In the genomic region with DNA sequence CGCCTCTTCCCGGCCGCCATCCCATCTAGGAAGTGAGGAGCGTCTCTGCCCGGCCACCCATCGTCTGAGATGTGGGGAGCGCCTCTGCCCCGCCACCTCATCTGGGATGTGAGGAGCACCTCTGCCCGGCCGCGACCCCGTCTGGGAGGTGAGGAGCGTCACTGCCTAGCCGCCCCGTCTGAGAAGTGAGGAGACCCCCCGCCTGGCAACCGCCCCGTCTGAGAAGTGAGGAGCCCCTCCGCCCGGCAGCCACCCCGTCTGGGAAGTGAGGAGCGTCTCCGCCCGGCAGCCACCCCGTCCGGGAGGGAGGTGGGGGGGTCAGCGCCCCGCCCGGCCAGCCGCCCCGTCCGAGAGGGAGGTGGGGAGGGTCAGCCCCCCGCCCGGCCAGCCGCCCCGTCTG, we compare ENCODE assay signal across 1 cellular context. TPM values are rescaled to one million over a fixed set of nuclear protein-coding genes. Genes with fewer than 3 reads are reported as not detected.
"Had no signal": no experiment of that assay in that cellular context is flagged by ENCODE, and none has a peak within 500 bp of the region (broad histone marks: within the 10 kb centered on the region; RNA-seq: fewer than 3 reads in every experiment).

No MANE protein-coding gene starts in this region.

RNA-seq across cellular contexts. Expression of a gene that starts 59.7 kb away (rescaled TPM):
- polyA plus RNA-seq: neural cell had no signal
